In the genomic region with DNA sequence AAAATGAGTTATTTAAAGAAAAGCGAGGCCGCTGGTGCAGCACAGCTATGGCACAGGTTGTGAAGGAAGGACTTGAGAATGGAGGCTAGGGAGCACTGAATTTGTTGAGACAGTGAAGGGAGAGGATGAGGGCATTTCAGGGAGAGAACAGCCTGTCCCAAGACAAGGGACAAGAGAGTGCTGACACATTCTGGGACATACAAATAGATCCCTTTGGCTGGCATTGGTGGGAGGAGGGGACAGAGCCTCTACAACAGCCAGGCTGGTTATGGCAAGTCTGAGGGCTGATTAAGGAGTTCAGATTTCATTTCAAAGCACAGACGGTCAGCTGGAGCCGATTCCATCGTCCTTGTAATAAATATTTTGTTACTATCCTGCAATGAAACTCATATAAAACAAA, we compare ENCODE assay signal across 12 cellular contexts. TPM values are rescaled to one million over a fixed set of nuclear protein-coding genes. Genes with fewer than 3 reads are reported as not detected.
DNase-seq lines count a peak whose midpoint lies in the region; ATAC-seq and TF ChIP-seq lines count a peak whose summit lies in the region.
"Had no signal": no experiment of that assay in that cellular context is flagged by ENCODE, and none has a peak within 500 bp of the region (broad histone marks: within the 10 kb centered on the region; RNA-seq: fewer than 3 reads in every experiment).

No MANE protein-coding gene starts in this region.

- peaks cover 0 to 6% of the 10 kb centered on the region in 2 donors for H3K27me3 Mint-ChIP-seq in CD8-positive, alpha-beta memory T cell
- no peaks in the 10 kb centered on the region for H3K27me3 Mint-ChIP-seq in chondrocyte (ENCODE audit: low read depth)
- H3K27me3 Mint-ChIP-seq: effector memory CD8-positive, alpha-beta T cell had no signal

- no peak for DNase-seq in CD8-positive, alpha-beta memory T cell
- DNase-seq in NB4 (ENCODE audit: low read depth): peak; percentile 11
- no peak for DNase-seq in chondrocyte (ENCODE audit: low spot score)
- DNase-seq in central memory CD4-positive, alpha-beta T cell: no peak
- no peak for DNase-seq in stimulated activated CD4-positive, alpha-beta T cell treated with anti-CD3 and anti-CD28 coated beads, Interleukin-15, amount 100 ng/mL, for 24 hours
- no peak for DNase-seq in stimulated activated naive CD4-positive, alpha-beta T cell treated with Interleukin-2 at 50 U/mL for 16 hours (lab: John Stamatoyannopoulos, UW)
- DNase-seq: effector memory CD8-positive, alpha-beta T cell; IMR-90; RPMI8226 had no signal

- H3K9me3 Mint-ChIP-seq in CD8-positive, alpha-beta memory T cell: no peaks in the 10 kb centered on the region
- H3K9me3 Mint-ChIP-seq in chondrocyte (ENCODE audit: low read depth): no peaks in the 10 kb centered on the region
- H3K9me3 Mint-ChIP-seq: effector memory CD8-positive, alpha-beta T cell had no signal

- no peaks in the 10 kb centered on the region for H3K79me2 ChIP-seq in parathyroid adenoma

- H3K27ac ChIP-seq in CD8-positive, alpha-beta memory T cell (ENCODE audit: low read depth, low read length): peak overlapping the region; percentile 72
- peak overlapping the region; percentile 65 for H3K27ac ChIP-seq in parathyroid adenoma

- H2AFZ ChIP-seq in parathyroid adenoma: peak overlapping the region; percentile 34

- H3K36me3 ChIP-seq in CD8-positive, alpha-beta memory T cell (ENCODE audit: insufficient read depth, low read length): no peaks in the 10 kb centered on the region
- no peaks in the 10 kb centered on the region for H3K36me3 ChIP-seq in parathyroid adenoma (ENCODE audit: control insufficient read depth, insufficient read depth, low read length)

- H3K27me3 ChIP-seq in CD8-positive, alpha-beta memory T cell (ENCODE audit: insufficient read depth, low read length, poor library complexity, severe bottlenecking): no peaks in the 10 kb centered on the region
- no peaks in the 10 kb centered on the region for H3K27me3 ChIP-seq in parathyroid adenoma (ENCODE audit: control insufficient read depth, insufficient read depth, low read length)

- H3K4me3 Mint-ChIP-seq in CD8-positive, alpha-beta memory T cell: peak overlapping the region in 6 of 7 donors; percentile 9 to 95 (median 40)
- H3K4me3 Mint-ChIP-seq in chondrocyte (ENCODE audit: unreplicated experiment): no peak overlapping the region

- H3K27ac Mint-ChIP-seq in CD8-positive, alpha-beta memory T cell: peak overlapping the region in 2 of 8 donors; percentile 33 to 79
- peak overlapping the region; percentile 6 for H3K27ac Mint-ChIP-seq in chondrocyte (ENCODE audit: unreplicated experiment)

- TF ChIP-seq CTCF in NB4 (IDR thresholded peaks at IDR 0.05; ENCODE audit: low read depth, low read length) (no peak), chondrocyte (IDR thresholded peaks at IDR 0.05) (no peak), parathyroid adenoma (IDR thresholded peaks at IDR 0.05) (no peak)

- no peak overlapping the region for H3K4me2 ChIP-seq in parathyroid adenoma (ENCODE audit: low read length)

- H3K4me1 Mint-ChIP-seq in CD8-positive, alpha-beta memory T cell: peaks cover 10 to 19% (median 17%) of the 10 kb centered on the region in 3 donors
- H3K4me1 Mint-ChIP-seq in chondrocyte (ENCODE audit: low read depth): peaks cover 24% of the 10 kb centered on the region

- H3K36me3 Mint-ChIP-seq in CD8-positive, alpha-beta memory T cell: peaks cover 0 to 2% (median 0%) of the 10 kb centered on the region in 3 donors
- H3K36me3 Mint-ChIP-seq in chondrocyte (ENCODE audit: low read depth): no peaks in the 10 kb centered on the region

- CTCF ChIA-PET in CD8-positive, alpha-beta memory T cell (lab: Charles Lee): interaction anchor here (1.7 to 4.3 kb wide), 2 partner anchors 13 to 16 kb away, joined by 4 to 27 read pairs; no protein-coding TSS in a partner anchor

- peaks cover 7% of the 10 kb centered on the region for H3K4me1 ChIP-seq in CD8-positive, alpha-beta memory T cell (ENCODE audit: insufficient read depth, low read length)
- H3K4me1 ChIP-seq in parathyroid adenoma: no peaks in the 10 kb centered on the region

- no peak for TF ChIP-seq POLR2A in NB4 (IDR thresholded peaks at IDR 0.05; ENCODE audit: extremely low read depth, insufficient read length)

- POLR2A ChIA-PET in CD8-positive, alpha-beta memory T cell (lab: Charles Lee): interaction anchor here (0.7 kb wide), 1 partner anchor 10 kb away, joined by 3 read pairs; no protein-coding TSS in a partner anchor

- ATAC-seq in GM21825 (IDR thresholded peaks at IDR 0.05; ENCODE audit: unreplicated experiment): no peak
- ATAC-seq: effector memory CD8-positive, alpha-beta T cell had no signal

- H3K9ac ChIP-seq in parathyroid adenoma: no peak overlapping the region

- no peaks in the 10 kb centered on the region for H3K9me3 ChIP-seq in CD8-positive, alpha-beta memory T cell (ENCODE audit: low read length)
- H3K9me3 ChIP-seq in parathyroid adenoma (ENCODE audit: control insufficient read depth, low read length): no peaks in the 10 kb centered on the region

- H3K4me3 ChIP-seq in CD8-positive, alpha-beta memory T cell (ENCODE audit: low read length): no peak overlapping the region
- H3K4me3 ChIP-seq in NB4 (ENCODE audit: low read depth, low read length) (no peak overlapping the region), parathyroid adenoma (ENCODE audit: low read depth, low read length) (no peak overlapping the region)

RNA-seq across cellular contexts. Expression of a gene that starts 1.7 kb away (rescaled TPM):
- 1 to 10 TPM; 7.9 to 8.5 TPM for total RNA-seq in CD8-positive, alpha-beta memory T cell
- polyA plus RNA-seq in CD8-positive, alpha-beta memory T cell: 1.9 TPM
- total RNA-seq in chondrocyte: 2.6 to 8.9 TPM (median 7.9 TPM) in 3 replicates

RNA-seq across cellular contexts. Expression of a gene that starts 25.8 kb away (rescaled TPM):
- 10 to 100 TPM; 11.1 to 13.0 TPM for total RNA-seq in CD8-positive, alpha-beta memory T cell
- polyA plus RNA-seq in CD8-positive, alpha-beta memory T cell: 13.3 TPM
- 18.2 to 30.4 TPM (median 21.1 TPM) in 3 replicates for total RNA-seq in chondrocyte

RNA-seq across cellular contexts. Expression of a gene that starts 28.4 kb away (rescaled TPM):
- total RNA-seq in CD8-positive, alpha-beta memory T cell: 10 to 100 TPM; 66.1 to 66.5 TPM
- polyA plus RNA-seq in CD8-positive, alpha-beta memory T cell: 76.4 TPM
- total RNA-seq in chondrocyte: 22.4 to 23.6 TPM (median 23.3 TPM) in 3 replicates

RNA-seq across cellular contexts. Expression of a gene that starts 37.0 kb away (rescaled TPM):
- 1 to 10 TPM; 1.5 to 1.7 TPM for total RNA-seq in CD8-positive, alpha-beta memory T cell
- 2.3 TPM for polyA plus RNA-seq in CD8-positive, alpha-beta memory T cell
- 7.1 to 7.7 TPM (median 7.2 TPM) in 3 replicates for total RNA-seq in chondrocyte

RNA-seq across cellular contexts. Expression of a gene that starts 47.6 kb away (rescaled TPM):
- total RNA-seq in CD8-positive, alpha-beta memory T cell: not detected
- not detected for polyA plus RNA-seq in CD8-positive, alpha-beta memory T cell
- 0.60 to 1.7 TPM (median 1.2 TPM) in 3 replicates for total RNA-seq in chondrocyte
- total RNA-seq: left lobe of liver had no signal
